25 cellular contexts compared by ENCODE assay signal in genomic region chr22:47152938-47153337, GRCh38.
DNase-seq lines count a peak whose midpoint lies in the region; ATAC-seq, FAIRE-seq and TF ChIP-seq lines count a peak whose summit lies in the region.
"Had no signal": no experiment of that assay in that cellular context is flagged by ENCODE, and none has a peak within 500 bp of the region (broad histone marks: within the 10 kb centered on the region; RNA-seq: fewer than 3 reads in every experiment).

No MANE protein-coding gene starts in this region.

- H3K9me3 ChIP-seq in HEK293 (ENCODE audit: control insufficient read depth, insufficient read depth, low read depth, low read length), result no peaks in the 10 kb centered on the region
- H3K9me3 ChIP-seq in K562 (replicated peaks; ENCODE audit: control insufficient read depth, insufficient read depth, low read depth, low read length), result no peaks in the 10 kb centered on the region
- no peaks in the 10 kb centered on the region for H3K9me3 ChIP-seq in gastrocnemius medialis
- no peaks in the 10 kb centered on the region for H3K9me3 ChIP-seq in lower lobe of right lung
- H3K9me3 ChIP-seq: SK-N-SH had no signal

- H3K27me3 Mint-ChIP-seq in activated T-helper 1 cell treated with anti-CD3 and anti-CD28 coated beads, Interleukin-12 subunit alpha, Interleukin-12 subunit beta, Interleukin-2, Interleukin-4 antibody, amounts not matched to agents 30 ng/mL and 10 ng/mL and 1 ng/mL, durations not matched to agents 14 hours and 24 hours and 36 hours (ENCODE audit: insufficient read depth), result no peaks in the 10 kb centered on the region
- H3K27me3 Mint-ChIP-seq: CD4-positive, alpha-beta memory T cell had no signal

- H3K36me3 ChIP-seq in HEK293 (ENCODE audit: control insufficient read depth in 2 of 2, insufficient read depth in 1 of 2, low read length in 2 of 2) (no peaks in the 10 kb centered on the region), K562 (ENCODE audit: control insufficient read depth, insufficient read depth, low read length) (no peaks in the 10 kb centered on the region), gastrocnemius medialis (no peaks in the 10 kb centered on the region), lower lobe of right lung (no peaks in the 10 kb centered on the region)

- TF ChIP-seq CTCF in HEK293 (tag by site-specific recombination; IDR thresholded peaks at IDR 0.05), result no peak
- no peak for TF ChIP-seq CTCF in K562 (IDR thresholded peaks at IDR 0.05 in 2 of 3, conservative IDR thresholded peaks at IDR 0.05 in 1 of 3; ENCODE audit: insufficient read depth in 2 of 3, low read depth in 1 of 3, low read length in 3 of 3)
- TF ChIP-seq CTCF in fibroblast of the aortic adventitia (IDR thresholded peaks at IDR 0.05; ENCODE audit: insufficient read depth, low read length), result no peak
- no peak for TF ChIP-seq CTCF in gastrocnemius medialis (IDR thresholded peaks at IDR 0.05 in 4 of 5, conservative IDR thresholded peaks at IDR 0.05 in 1 of 5)
- no peak for TF ChIP-seq CTCF in lower lobe of right lung (IDR thresholded peaks at IDR 0.05)

- H3K9me1 ChIP-seq in K562 (ENCODE audit: control insufficient read depth, insufficient read depth, low read length), result no peaks in the 10 kb centered on the region

- H3K4me1 Mint-ChIP-seq in activated T-helper 1 cell treated with anti-CD3 and anti-CD28 coated beads, Interleukin-12 subunit alpha, Interleukin-12 subunit beta, Interleukin-2, Interleukin-4 antibody, amounts not matched to agents 30 ng/mL and 10 ng/mL and 1 ng/mL, durations not matched to agents 14 hours and 24 hours and 36 hours (ENCODE audit: low read depth), result no peaks in the 10 kb centered on the region

- H3K4me2 ChIP-seq in K562 (ENCODE audit: insufficient read depth, low read length), result no peak overlapping the region
- H3K4me2 ChIP-seq: SK-N-SH had no signal

- FAIRE-seq in K562 (lab: Jason Lieb, UNC), result no peak
- FAIRE-seq: GM12891, RCC 7860 had no signal

- H2AFZ ChIP-seq in K562 (ENCODE audit: low read depth, low read length), result no peak overlapping the region

- intact Hi-C loops in K562 (cut with micrococcal nuclease), result no loop called here
- intact Hi-C loops in gastrocnemius medialis (cut with DNase I; ENCODE audit: low total_unique reads), result no loop called here
- intact Hi-C loops in lower lobe of right lung (cut with DNase I), result no loop called here
- intact Hi-C loops in activated T-helper 1 cell treated with anti-CD3 and anti-CD28 coated beads, Interleukin-12 subunit alpha, Interleukin-12 subunit beta, Interleukin-2, Interleukin-4 antibody, amounts not matched to agents 30 ng/mL and 10 ng/mL and 1 ng/mL, durations not matched to agents 14 hours and 24 hours and 36 hours (cut with micrococcal nuclease), result no loop called here

- H3K27me3 ChIP-seq in K562 (ENCODE audit: control insufficient read depth in 2 of 2, insufficient read depth in 2 of 2, low read length in 2 of 2) (no peaks in the 10 kb centered on the region), gastrocnemius medialis (no peaks in the 10 kb centered on the region), lower lobe of right lung (ENCODE audit: low read depth) (no peaks in the 10 kb centered on the region)

- no peaks in the 10 kb centered on the region for H3K4me1 ChIP-seq in HEK293 (ENCODE audit: control insufficient read depth, insufficient read depth, low read length)
- peaks cover 0 to 12% of the 10 kb centered on the region in 2 experiments; a peak in 2 of 5 replicates for H3K4me1 ChIP-seq in K562 (replicated peaks in 1 of 2; ENCODE audit: control insufficient read depth in 2 of 2, insufficient read depth in 2 of 2, low read length in 2 of 2)
- H3K4me1 ChIP-seq in gastrocnemius medialis, result peaks cover 10 to 17% of the 10 kb centered on the region in 2 donors
- peaks cover 4% of the 10 kb centered on the region for H3K4me1 ChIP-seq in lower lobe of right lung

- POLR2A ChIA-PET in HEK293 (lab: Yijun Ruan, JAX), result no interaction called here
- POLR2A ChIA-PET in K562 (lab: Yijun Ruan, JAX), result interaction anchor here (1.1 kb wide), 1 partner anchor 35 kb away, joined by 4 read pairs; no protein-coding TSS in a partner anchor

- H3K27ac Mint-ChIP-seq in activated T-helper 1 cell treated with anti-CD3 and anti-CD28 coated beads, Interleukin-12 subunit alpha, Interleukin-12 subunit beta, Interleukin-2, Interleukin-4 antibody, amounts not matched to agents 30 ng/mL and 10 ng/mL and 1 ng/mL, durations not matched to agents 14 hours and 24 hours and 36 hours, result no peak overlapping the region

- in situ Hi-C loops in K562 (cut with MboI) (no loop called here), gastrocnemius medialis (cut with MboI; ENCODE audit: low sequenced_read_pairs in 4 of 4) (no loop called here)

- WGBS in K562 (ENCODE audit: insufficient coverage, low coverage, missing lambda C conversion rate), result 27% methylated on average over 5 of the region's 6 CpGs

- TF ChIP-seq POLR2A in K562 (conservative IDR thresholded peaks at IDR 0.05) (no peak), gastrocnemius medialis (IDR thresholded peaks at IDR 0.05) (no peak)

- no peak for TF ChIP-seq RAD21 in K562 (CRISPR knock-in tag; conservative IDR thresholded peaks at IDR 0.05 in 1 of 2, IDR thresholded peaks at IDR 0.05 in 1 of 2)

- no peak overlapping the region for H3K4me3 Mint-ChIP-seq in activated T-helper 1 cell treated with anti-CD3 and anti-CD28 coated beads, Interleukin-12 subunit alpha, Interleukin-12 subunit beta, Interleukin-2, Interleukin-4 antibody, amounts not matched to agents 30 ng/mL and 10 ng/mL and 1 ng/mL, durations not matched to agents 14 hours and 24 hours and 36 hours
- H3K4me3 Mint-ChIP-seq: CD4-positive, alpha-beta memory T cell had no signal

- no peaks in the 10 kb centered on the region for H3K79me2 ChIP-seq in K562 (ENCODE audit: control insufficient read depth, insufficient read depth, low read length)

- no peak overlapping the region for H3K4me3 ChIP-seq in HEK293 (ENCODE audit: low read depth, low read length)
- H3K4me3 ChIP-seq in K562, result no peak overlapping the region
- H3K4me3 ChIP-seq in fibroblast of the aortic adventitia (ENCODE audit: low read depth, low read length), result no peak overlapping the region
- no peak overlapping the region for H3K4me3 ChIP-seq in gastrocnemius medialis
- no peak overlapping the region for H3K4me3 ChIP-seq in lower lobe of right lung

- CTCF ChIA-PET in HEK293 (lab: Yijun Ruan, JAX) (no interaction called here), K562 (lab: Yijun Ruan, JAX; ENCODE audit: low intra/inter-chr PET ratio) (no interaction called here)

- no TSS peak for BruUV-seq in K562 (replicated peaks; lab: Mats Ljungman, UMichigan)

- no peak for TF ChIP-seq EP300 in K562 (IDR thresholded peaks at IDR 0.05; ENCODE audit: low read length)

- H3K9me3 Mint-ChIP-seq in activated T-helper 1 cell treated with anti-CD3 and anti-CD28 coated beads, Interleukin-12 subunit alpha, Interleukin-12 subunit beta, Interleukin-2, Interleukin-4 antibody, amounts not matched to agents 30 ng/mL and 10 ng/mL and 1 ng/mL, durations not matched to agents 14 hours and 24 hours and 36 hours, result no peaks in the 10 kb centered on the region

- ATAC-seq in K562 (no peak), gastrocnemius medialis (no peak), GM18502 (IDR thresholded peaks at IDR 0.05; ENCODE audit: poor library complexity, unreplicated experiment) (no peak), lower lobe of right lung (no peak)

- no peak overlapping the region for H3K27ac ChIP-seq in HEK293 (ENCODE audit: extremely low read depth, low read depth, low read length)
- H3K27ac ChIP-seq in K562 (ENCODE audit: extremely low read depth, low read depth, low read length), result no peak overlapping the region
- H3K27ac ChIP-seq in gastrocnemius medialis, result no peak overlapping the region
- H3K27ac ChIP-seq in lower lobe of right lung, result no peak overlapping the region

- no peaks in the 10 kb centered on the region; the same call in 1 of the 2 replicates for H4K20me1 ChIP-seq in K562 (replicated peaks; ENCODE audit: control insufficient read depth, insufficient read depth, low read length)

- H3K36me3 Mint-ChIP-seq in activated T-helper 1 cell treated with anti-CD3 and anti-CD28 coated beads, Interleukin-12 subunit alpha, Interleukin-12 subunit beta, Interleukin-2, Interleukin-4 antibody, amounts not matched to agents 30 ng/mL and 10 ng/mL and 1 ng/mL, durations not matched to agents 14 hours and 24 hours and 36 hours (ENCODE audit: low read depth), result no peaks in the 10 kb centered on the region

- DNase-seq in NCI-H226 (peak; percentile 9), K562 (ENCODE audit: extremely low read depth in 1 of 4, low spot score in 3 of 4) (no peak), fibroblast of the aortic adventitia (ENCODE audit: low read depth) (peak; percentile 29), gastrocnemius medialis (no peak), lower lobe of right lung (no peak)
- DNase-seq in activated T-helper 1 cell treated with anti-CD3 and anti-CD28 coated beads, Interleukin-12 subunit alpha, Interleukin-12 subunit beta, Interleukin-2, Interleukin-4 antibody, amounts not matched to agents 30 ng/mL and 10 ng/mL and 1 ng/mL, durations not matched to agents 14 hours and 24 hours and 36 hours (ENCODE audit: low spot score), result no peak
- DNase-seq: C1 segment of cervical spinal cord; CD4-positive, alpha-beta memory T cell; COR-L47; DMS53; GDM1; H7; NCI-H1092 treated with DMSO at 0.1 percent for 48 hours; NCI-H1436; NCI-H187; NCI-H2081 treated with DMSO at 0.1 percent for 48 hours; NCI-H2171 treated with DMSO at 0.1 percent for 48 hours; NCI-H524; NCI-H748 treated with DMSO at 0.1 percent for 48 hours; SK-N-SH; SW 1271 had no signal

- no peak overlapping the region for H3K9ac ChIP-seq in K562 (ENCODE audit: insufficient read depth in 1 of 2, low read depth in 2 of 2, low read length in 2 of 2)
- H3K9ac ChIP-seq: SK-N-SH had no signal

TF ChIP-seq in HEK293, 187 proteins besides CTCF, POLR2A, EP300 and RAD21 (continues in another document):
- TF ChIP-seq OSR2 (tag by site-specific recombination; IDR thresholded peaks at IDR 0.05) (no peak), SETDB1 (IDR thresholded peaks at IDR 0.05; ENCODE audit: insufficient read length, low read length) (peak; percentile 23)

TF ChIP-seq in K562, 482 proteins besides CTCF, POLR2A, EP300 and RAD21:
- no peak for TF ChIP-seq HDGF (IDR thresholded peaks at IDR 0.05)
- TF ChIP-seq RBM25 (IDR thresholded peaks at IDR 0.05; ENCODE audit: low read depth, low read length, severe bottlenecking), result peak; percentile 82
- no peak for TF ChIP-seq ZKSCAN3 (CRISPR knock-in tag; IDR thresholded peaks at IDR 0.05)
TF ChIP-seq in K562: peak in this region for 1.

Comparison
In these comparisons a context has a peak if more than half of its experiments do, and no peak if none do; other contexts are left out.
1. DNase-seq: peak in NCI-H226 (single experiment) and fibroblast of the aortic adventitia (single experiment); none in K562 (0 of 4), gastrocnemius medialis (0 of 2), lower lobe of right lung (single experiment) and activated T-helper 1 cell treated with anti-CD3 and anti-CD28 coated beads, Interleukin-12 subunit alpha, Interleukin-12 subunit beta, Interleukin-2, Interleukin-4 antibody, amounts not matched to agents 30 ng/mL and 10 ng/mL and 1 ng/mL, durations not matched to agents 14 hours and 24 hours and 36 hours (single experiment).
2. Of the 44 proteins assayed by ChIP-seq in both K562 and HEK293: peak only in K562: none; only in HEK293: SETDB1; in both: none; in neither: 43.